In the genomic region with DNA sequence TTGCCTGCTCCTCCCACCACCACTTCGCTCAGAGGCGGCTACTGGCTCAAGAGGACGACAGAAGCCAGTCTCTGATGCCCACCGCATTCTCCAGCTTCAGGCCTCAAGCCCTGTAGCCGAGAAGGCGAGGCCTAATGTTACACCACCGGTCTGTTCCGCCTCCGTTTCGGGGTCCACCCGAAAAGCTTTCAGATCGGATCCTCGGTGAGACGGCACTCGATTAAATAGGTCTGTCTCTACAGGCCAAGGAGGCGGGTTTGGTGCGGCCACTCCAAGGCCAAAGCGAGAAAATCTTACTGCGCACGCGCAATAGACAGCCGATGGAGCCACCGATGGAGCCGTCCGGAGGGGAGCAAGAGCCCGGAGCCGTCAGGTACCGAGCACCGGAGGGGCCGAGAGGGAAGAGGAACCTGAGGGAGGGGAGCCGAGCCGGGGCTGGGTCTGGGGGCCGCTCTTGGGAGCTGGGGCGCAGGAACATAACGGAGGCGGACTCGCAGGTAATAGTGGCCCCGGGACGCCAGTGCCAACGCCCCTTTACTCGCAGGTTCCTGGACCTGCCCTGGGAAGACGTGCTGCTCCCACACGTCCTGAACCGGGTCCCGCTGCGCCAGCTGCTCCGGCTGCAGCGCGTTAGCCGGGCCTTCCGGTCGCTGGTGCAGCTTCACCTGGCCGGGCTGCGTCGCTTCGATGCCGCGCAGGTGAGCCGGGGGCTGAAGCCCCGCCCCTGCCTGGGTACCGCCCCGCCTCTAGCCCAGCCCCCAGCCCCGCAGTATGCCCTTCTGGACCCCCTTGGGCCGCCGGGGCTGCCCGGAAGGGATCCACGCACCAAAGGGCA, we compare ENCODE assay signal across 8 cellular contexts. TPM values are rescaled to one million over a fixed set of nuclear protein-coding genes. Genes with fewer than 3 reads are reported as not detected.
DNase-seq lines count a peak whose midpoint lies in the region; ATAC-seq and TF ChIP-seq lines count a peak whose summit lies in the region.

A gene with protein sequence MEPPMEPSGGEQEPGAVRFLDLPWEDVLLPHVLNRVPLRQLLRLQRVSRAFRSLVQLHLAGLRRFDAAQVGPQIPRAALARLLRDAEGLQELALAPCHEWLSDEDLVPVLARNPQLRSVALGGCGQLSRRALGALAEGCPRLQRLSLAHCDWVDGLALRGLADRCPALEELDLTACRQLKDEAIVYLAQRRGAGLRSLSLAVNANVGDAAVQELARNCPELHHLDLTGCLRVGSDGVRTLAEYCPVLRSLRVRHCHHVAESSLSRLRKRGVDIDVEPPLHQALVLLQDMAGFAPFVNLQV (plus strand): TSS at position 27 of the 835 bp plus-strand sequence. CDS start 294 bp downstream, at position 321.

- TF ChIP-seq CTCF in AG04450 (IDR thresholded peaks at IDR 0.05; ENCODE audit: low read depth, low read length) (no peak), activated B cell treated with CpG ODN at 0.5 μM for 24 hours (IDR thresholded peaks at IDR 0.05) (no peak), spleen (IDR thresholded peaks at IDR 0.05 in 8 of 11, conservative IDR thresholded peaks at IDR 0.05 in 3 of 11) (peak in 4 of 11 experiments; percentile 15 to 26 (median 16))

- intact Hi-C loops in activated B cell treated with CpG ODN at 0.5 μM for 24 hours (cut with micrococcal nuclease) (loop anchor here (1.0 to 2.0 kb wide), 11 partner anchors 10 to 300 kb away; a partner anchor contains a TSS), spleen (cut with DNase I; ENCODE audit: low total_unique reads) (no loop called here)

- H3K4me1 Mint-ChIP-seq in activated B cell treated with CpG ODN at 0.5 μM for 24 hours, result peaks cover 45% of the 10 kb centered on the region

- H3K4me1 ChIP-seq in spleen, result peaks cover 25 to 50% (median 44%) of the 10 kb centered on the region in 6 donors

- CTCF ChIA-PET in AG04450 (lab: Charles Lee) (interaction anchor here (1.6 to 5.0 kb wide), 7 partner anchors 11 to 252 kb away, joined by 7 to 33 read pairs (median 14); a partner anchor contains a TSS), activated B cell treated with CpG ODN at 0.5 μM for 24 hours (lab: Charles Lee) (interaction anchor here (1.1 to 5.2 kb wide), 12 partner anchors 11 to 191 kb away, joined by 3 to 40 read pairs (median 6); a partner anchor contains a TSS)

- H3K36me3 ChIP-seq in spleen, result peaks cover 0 to 26% (median 17%) of the 10 kb centered on the region in 6 donors

- H3K27me3 ChIP-seq in AG04450 (ENCODE audit: control insufficient read depth, insufficient read depth, low read length), result peaks cover 21% of the 10 kb centered on the region
- H3K27me3 ChIP-seq in spleen (replicated peaks in 1 of 7), result peaks cover 0 to 37% (median 25%) of the 10 kb centered on the region in 7 donors

- WGBS in spleen, 5 donors, result 0 to 1% (median 0%) methylated on average over 31 to 67 of the region's 67 CpGs

- H3K4me3 ChIP-seq in AG04450 (ENCODE audit: low read depth, low read length) (peak within 1 kb of the TSS; percentile 92), spleen (peak within 1 kb of the TSS; percentile 83 to 98 (median 96))

- peaks cover 17% of the 10 kb centered on the region for H3K27me3 Mint-ChIP-seq in activated B cell treated with CpG ODN at 0.5 μM for 24 hours

- TF ChIP-seq POLR2A in GM18951 (IDR thresholded peaks at IDR 0.05; ENCODE audit: extremely low read depth, insufficient read depth, insufficient read length), result peak; percentile 67
- TF ChIP-seq POLR2A in spleen (IDR thresholded peaks at IDR 0.05), result no peak

- peak within 1 kb of the TSS; percentile 98 for H3K4me3 Mint-ChIP-seq in activated B cell treated with CpG ODN at 0.5 μM for 24 hours

- H3K36me3 Mint-ChIP-seq in activated B cell treated with CpG ODN at 0.5 μM for 24 hours (ENCODE audit: low read depth), result peaks cover 23% of the 10 kb centered on the region

- H3K9me3 ChIP-seq in AG04450 (ENCODE audit: control insufficient read depth, insufficient read depth, low read length) (no peaks in the 10 kb centered on the region; the same call in 1 of the 2 replicates), spleen (no peaks in the 10 kb centered on the region)

- POLR2A ChIA-PET in AG04450 (lab: Yijun Ruan, JAX), result interaction anchor here (0.5 to 3.3 kb wide), 9 partner anchors 11 to 251 kb away, joined by 3 to 31 read pairs (median 5); a partner anchor contains a TSS
- POLR2A ChIA-PET in activated B cell treated with CpG ODN at 0.5 μM for 24 hours (lab: Charles Lee), result interaction anchor here (0.5 to 6.2 kb wide), 19 partner anchors 9 to 255 kb away, joined by 3 to 305 read pairs (median 7); a partner anchor contains a TSS

- peak within 1 kb of the TSS; percentile 95 for H3K27ac Mint-ChIP-seq in activated B cell treated with CpG ODN at 0.5 μM for 24 hours

- H3K9me3 Mint-ChIP-seq in activated B cell treated with CpG ODN at 0.5 μM for 24 hours, result no peaks in the 10 kb centered on the region

- in situ Hi-C loops in GM18951 (cut with MboI; ENCODE audit: low sequenced_read_pairs, unreplicated experiment), result no loop called here

- DNase-seq in AG04450 (ENCODE audit: low read depth, low spot score), result peak; percentile 92
- DNase-seq in NCI-H345 (lab: John Stamatoyannopoulos, UW), result peak; percentile 95
- peak; percentile 93 for DNase-seq in activated B cell treated with CpG ODN at 0.5 μM for 24 hours
- DNase-seq in caudate nucleus (lab: John Stamatoyannopoulos, UW), result peak; percentile 51 to 97 (median 92)
- peak; percentile 97 for DNase-seq in inferior parietal cortex (ENCODE audit: extremely low spot score)
- DNase-seq in spleen, result peak; percentile 98

- ATAC-seq in HG03196 (IDR thresholded peaks at IDR 0.05; ENCODE audit: unreplicated experiment), result peak; percentile 57
- ATAC-seq in activated B cell treated with CpG ODN at 0.5 μM for 24 hours (ENCODE audit: low read depth), result peak; percentile 78

- H3K27ac ChIP-seq in AG04450 (ENCODE audit: low read depth, low read length), result peak within 1 kb of the TSS; percentile 84
- peak within 1 kb of the TSS; percentile 93 for H3K27ac ChIP-seq in caudate nucleus (ENCODE audit: low read depth, low read length)
- peak within 1 kb of the TSS; percentile 85 to 96 (median 92) for H3K27ac ChIP-seq in spleen

RNA-seq across cellular contexts. Expression of the gene that starts here (rescaled TPM):
- polyA plus RNA-seq in AG04450 (2011; rRNA removed) (2.7 and 4.3 TPM in 2 replicates), spleen (10 to 100 TPM; 17.6 to 28.7 (median 23.6) TPM)
- 0.74 and 1.5 TPM in 2 replicates for polyA minus RNA-seq in AG04450 (2011; rRNA and poly(A)+ RNA removed)
- total RNA-seq in activated B cell treated with CpG ODN at 0.5 μM for 24 hours (15.7 and 18.9 TPM in 2 replicates), spleen (10 to 100 TPM; 16.7 to 27.9 (median 22.8) TPM)

Comparison
In these comparisons a context has a peak if more than half of its experiments do, and no peak if none do; other contexts are left out.
1. Peak in every context shown above with its lines: DNase-seq, ATAC-seq, H3K4me3 ChIP-seq and H3K27ac ChIP-seq.